Comparison of ENCODE assay signal across 30 cellular contexts in genomic region chr7:158723266-158723665, GRCh38.
"Had no signal": no experiment of that assay in that cellular context is flagged by ENCODE, and none has a peak within 500 bp of the region (broad histone marks: within the 10 kb centered on the region; RNA-seq: fewer than 3 reads in every experiment).

No MANE protein-coding gene starts in this region.

- H3K27ac Mint-ChIP-seq: activated CD4-positive, alpha-beta memory T cell treated with anti-CD3 and anti-CD28 coated beads, Interleukin-2, amount 10 ng/mL, durations not matched to agents 7 days and 5 days; activated CD4-positive, alpha-beta T cell treated with anti-CD3 and anti-CD28 coated beads, Interleukin-2, amount 10 ng/mL, durations not matched to agents 7 days and 5 days; activated naive CD8-positive, alpha-beta T cell; mesothelial cell of epicardium; naive B cell; stimulated activated memory B cell treated with anti-CD40 and anti-IgM and Interleukin-4, amounts not matched to agents 10 μg/mL and 1 μg/mL and 100 μg/mL, for 72 hours; T-helper 1 cell treated with Interleukin-12 subunit alpha and Interleukin-12 subunit beta and Interleukin-4 antibody, amounts not matched to agents 30 μg/mL and 1 μg/mL, for 36 hours had no signal

- H3K9me3 Mint-ChIP-seq: activated CD4-positive, alpha-beta memory T cell treated with anti-CD3 and anti-CD28 coated beads, Interleukin-2, amount 10 ng/mL, durations not matched to agents 7 days and 5 days; activated CD4-positive, alpha-beta T cell treated with anti-CD3 and anti-CD28 coated beads, Interleukin-2, amount 10 ng/mL, durations not matched to agents 7 days and 5 days; naive B cell; stimulated activated memory B cell treated with anti-CD40 and anti-IgM and Interleukin-4, amounts not matched to agents 10 μg/mL and 1 μg/mL and 100 μg/mL, for 72 hours; T-helper 1 cell treated with Interleukin-12 subunit alpha and Interleukin-12 subunit beta and Interleukin-4 antibody, amounts not matched to agents 30 μg/mL and 1 μg/mL, for 36 hours had no signal

- H3K4me1 ChIP-seq: parathyroid adenoma, psoas muscle, suprapubic skin, tibial artery, upper lobe of right lung had no signal

- H3K4me3 ChIP-seq: coronary artery, dorsolateral prefrontal cortex, psoas muscle, smooth muscle cell, suprapubic skin, tibial artery, upper lobe of right lung had no signal

- ATAC-seq: activated CD4-positive, CD25-positive, alpha-beta regulatory T cell treated with anti-CD3 and anti-CD28 coated beads, Interleukin-2, amount 50 U/mL, for 24 hours; left cardiac atrium; left ventricle myocardium superior; stimulated activated memory B cell treated with anti-CD40 and anti-IgM and Interleukin-4, amounts not matched to agents 10 μg/mL and 1 μg/mL and 100 μg/mL, for 72 hours; upper lobe of right lung had no signal

- H3K9me3 ChIP-seq: psoas muscle, suprapubic skin, tibial artery, upper lobe of right lung had no signal

- H3K27me3 ChIP-seq: dorsolateral prefrontal cortex, suprapubic skin, tibial artery, upper lobe of right lung had no signal

- H3K27me3 Mint-ChIP-seq: activated naive CD8-positive, alpha-beta T cell; stimulated activated memory B cell treated with anti-CD40 and anti-IgM and Interleukin-4, amounts not matched to agents 10 μg/mL and 1 μg/mL and 100 μg/mL, for 72 hours had no signal

- H3K4me1 Mint-ChIP-seq: activated CD4-positive, alpha-beta memory T cell treated with anti-CD3 and anti-CD28 coated beads, Interleukin-2, amount 10 ng/mL, durations not matched to agents 7 days and 5 days; activated CD4-positive, alpha-beta T cell treated with anti-CD3 and anti-CD28 coated beads, Interleukin-2, amount 10 ng/mL, durations not matched to agents 7 days and 5 days; mesothelial cell of epicardium; stimulated activated memory B cell treated with anti-CD40 and anti-IgM and Interleukin-4, amounts not matched to agents 10 μg/mL and 1 μg/mL and 100 μg/mL, for 72 hours had no signal

- H3K4me2 ChIP-seq: smooth muscle cell had no signal

- H3K36me3 ChIP-seq: suprapubic skin, tibial artery, upper lobe of right lung, WERI-Rb-1 had no signal

- H3K4me3 Mint-ChIP-seq: activated CD4-positive, alpha-beta memory T cell treated with anti-CD3 and anti-CD28 coated beads, Interleukin-2, amount 10 ng/mL, durations not matched to agents 7 days and 5 days; activated CD4-positive, alpha-beta T cell treated with anti-CD3 and anti-CD28 coated beads, Interleukin-2, amount 10 ng/mL, durations not matched to agents 7 days and 5 days; activated naive CD8-positive, alpha-beta T cell; mesothelial cell of epicardium; stimulated activated memory B cell treated with anti-CD40 and anti-IgM and Interleukin-4, amounts not matched to agents 10 μg/mL and 1 μg/mL and 100 μg/mL, for 72 hours; T-helper 1 cell treated with Interleukin-12 subunit alpha and Interleukin-12 subunit beta and Interleukin-4 antibody, amounts not matched to agents 30 μg/mL and 1 μg/mL, for 36 hours had no signal

- H3K9ac ChIP-seq: parathyroid adenoma had no signal

- DNase-seq: activated CD4-positive, alpha-beta memory T cell treated with anti-CD3 and anti-CD28 coated beads, Interleukin-2, amount 10 ng/mL, durations not matched to agents 7 days and 5 days; activated CD4-positive, alpha-beta T cell treated with anti-CD3 and anti-CD28 coated beads, Interleukin-2, amount 10 ng/mL, durations not matched to agents 7 days and 5 days; activated effector memory CD4-positive, alpha-beta T cell treated with Interleukin-2 at 50 U/mL for 16 hours; activated naive CD4-positive, alpha-beta T cell treated with Interleukin-2 at 50 U/mL for 16 hours; anterior cingulate cortex; dorsolateral prefrontal cortex; effector memory CD4-positive, alpha-beta T cell; hippocampal formation; left cardiac atrium; left ventricle myocardium superior; mammary epithelial cell; naive B cell; nucleus accumbens; psoas muscle; stimulated activated CD4-positive, alpha-beta T cell treated with anti-CD3 and anti-CD28 coated beads, Interleukin-1b, Interleukin-23, amount 100 ng/mL, for 48 hours; stimulated activated CD4-positive, alpha-beta T cell treated with anti-CD3 and anti-CD28 coated beads, Interleukin-4, amount 100 ng/mL, for 4 hours; stimulated activated CD8-positive, alpha-beta memory T cell treated with anti-CD3 and anti-CD28 coated beads, Interleukin-4, amount 100 ng/mL, for 48 hours; T-helper 9 cell; tibial artery; upper lobe of right lung; WERI-Rb-1 had no signal

- H3K27ac ChIP-seq: coronary artery, dorsolateral prefrontal cortex, parathyroid adenoma, psoas muscle, suprapubic skin, tibial artery, upper lobe of right lung, WERI-Rb-1 had no signal

- H2AFZ ChIP-seq: parathyroid adenoma had no signal

- H3K36me3 Mint-ChIP-seq: activated naive CD8-positive, alpha-beta T cell; mesothelial cell of epicardium; naive B cell; stimulated activated memory B cell treated with anti-CD40 and anti-IgM and Interleukin-4, amounts not matched to agents 10 μg/mL and 1 μg/mL and 100 μg/mL, for 72 hours had no signal
